In genomic region chr1:39545531-39545930, GRCh38 we compare ENCODE assay signal across 23 cellular contexts. TPM values are rescaled to one million over a fixed set of nuclear protein-coding genes. Genes with fewer than 3 reads are reported as not detected.
"Had no signal": no experiment of that assay in that cellular context is flagged by ENCODE, and none has a peak within 500 bp of the region (broad histone marks: within the 10 kb centered on the region; RNA-seq: fewer than 3 reads in every experiment).

No MANE protein-coding gene starts in this region.

- H3K36me3 ChIP-seq: colonic mucosa had no signal

- H3K27me3 ChIP-seq: colonic mucosa, esophagus squamous epithelium, gastrocnemius medialis, heart right ventricle, left lung had no signal

- H3K4me3 ChIP-seq: colonic mucosa, esophagus squamous epithelium, gastrocnemius medialis, heart right ventricle, left lung, lower lobe of right lung, mucosa of descending colon had no signal

- H3K9me3 ChIP-seq: colonic mucosa, esophagus squamous epithelium, gastrocnemius medialis, heart right ventricle, left lung, lower lobe of right lung, mucosa of descending colon had no signal

- DNase-seq: colonic mucosa; cortex of kidney; effector CD8-positive, alpha-beta T cell; effector memory CD8-positive, alpha-beta T cell; endodermal cell; erythroblast; esophagus squamous epithelium; foreskin fibroblast; foreskin melanocyte; gastrocnemius medialis; glutamatergic neuron; head of caudate nucleus; heart right ventricle; hippocampal formation; left cardiac atrium; left lung; left ventricle myocardium superior; lower lobe of right lung; mesenchymal stem cell; mucosa of descending colon had no signal

- ATAC-seq: effector memory CD8-positive, alpha-beta T cell; esophagus mucosa; gastrocnemius medialis; heart right ventricle; left cardiac atrium; left lung; left ventricle myocardium superior; lower lobe of right lung; mucosa of descending colon had no signal

- H3K4me1 ChIP-seq: colonic mucosa, esophagus squamous epithelium, left lung, lower lobe of right lung had no signal

- H3K27ac ChIP-seq: colonic mucosa, epithelial cell of prostate, esophagus squamous epithelium, gastrocnemius medialis, heart right ventricle, left lung, lower lobe of right lung had no signal

RNA-seq across cellular contexts. Expression of gene BMP8A, which starts 54.1 kb away (rescaled TPM):
- total RNA-seq: esophagus mucosa, left ventricle myocardium superior, lower lobe of right lung, mesothelial cell of epicardium had no signal
